Comparison of ENCODE assay signal across 1 cellular context in genomic region chr5:17213938-17214337, GRCh38.
TF ChIP-seq lines count a peak whose summit lies in the region.

No MANE protein-coding gene starts in this region.

TF ChIP-seq in GM12878, 131 proteins besides CTCF, POLR2A, EP300 and RAD21:
- no peak for TF ChIP-seq ZBTB40 (IDR thresholded peaks at IDR 0.05; ENCODE audit: borderline replicate concordance)
- TF ChIP-seq KDM1A (IDR thresholded peaks at IDR 0.05; ENCODE audit: borderline replicate concordance), result no peak
- no peak for TF ChIP-seq EED (IDR thresholded peaks at IDR 0.05; ENCODE audit: low read depth)
- TF ChIP-seq TCF12 (IDR thresholded peaks at IDR 0.05; ENCODE audit: low read depth, low read length), result no peak
- TF ChIP-seq SPI1 (IDR thresholded peaks at IDR 0.05; ENCODE audit: borderline replicate concordance, insufficient read depth, low read depth, low read length), result peak; percentile 37; the same call in 1 of the 2 replicates
- TF ChIP-seq IRF4 (IDR thresholded peaks at IDR 0.05; ENCODE audit: low read depth, low read length), result no peak
